Comparison of ENCODE assay signal across 23 cellular contexts in the genomic region with DNA sequence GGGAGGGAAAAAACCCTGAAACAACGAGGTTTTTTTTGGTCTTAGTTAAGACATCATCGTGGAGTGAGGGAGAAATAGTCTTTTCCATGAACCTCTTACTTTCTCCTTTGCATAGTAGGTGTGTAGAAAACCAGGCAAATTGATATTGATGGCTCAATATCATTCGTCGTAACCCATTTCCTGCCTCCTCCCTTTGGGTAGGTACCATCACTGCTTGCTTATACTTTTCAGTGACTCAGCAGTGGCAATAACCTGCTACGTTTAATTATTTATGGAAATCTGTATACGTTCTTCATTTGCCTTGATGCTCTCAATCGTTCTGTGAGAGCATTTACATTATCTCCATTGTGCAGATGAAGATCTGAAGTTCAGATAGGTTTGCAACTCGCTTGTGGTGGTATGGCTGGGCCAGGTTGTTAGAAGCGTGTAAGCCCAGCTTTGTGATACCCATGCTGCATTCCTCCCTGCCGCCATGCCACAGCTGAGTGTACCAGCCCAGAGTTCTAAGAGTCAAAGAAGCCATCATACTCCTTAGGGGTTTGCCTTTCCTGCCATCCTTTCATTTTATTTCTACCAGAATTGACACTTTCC.
DNase-seq lines count a peak whose midpoint lies in the region; ATAC-seq, FAIRE-seq and TF ChIP-seq lines count a peak whose summit lies in the region.
"Had no signal": no experiment of that assay in that cellular context is flagged by ENCODE, and none has a peak within 500 bp of the region (broad histone marks: within the 10 kb centered on the region; RNA-seq: fewer than 3 reads in every experiment).

No MANE protein-coding gene starts in this region.

- no peaks in the 10 kb centered on the region for H3K9me3 ChIP-seq in CD8-positive, alpha-beta memory T cell (ENCODE audit: low read length)
- H3K9me3 ChIP-seq: BLaER1, HAP-1, Peyer's patch had no signal

- H3K27ac Mint-ChIP-seq in CD8-positive, alpha-beta memory T cell: peak overlapping the region; percentile 34 to 92 (median 78)
- peak overlapping the region; percentile 48 for H3K27ac Mint-ChIP-seq in activated CD8-positive, alpha-beta T cell treated with anti-CD3 and anti-CD28 coated beads, Interleukin-2, amount 10 ng/mL, durations not matched to agents 7 days and 5 days
- H3K27ac Mint-ChIP-seq: CD4-positive, alpha-beta T cell; GM23338 had no signal

- peaks cover 7 to 16% (median 9%) of the 10 kb centered on the region in 3 donors for H3K36me3 Mint-ChIP-seq in CD8-positive, alpha-beta memory T cell
- peaks cover 20% of the 10 kb centered on the region for H3K36me3 Mint-ChIP-seq in activated CD8-positive, alpha-beta T cell treated with anti-CD3 and anti-CD28 coated beads, Interleukin-2, amount 10 ng/mL, durations not matched to agents 7 days and 5 days (ENCODE audit: low read depth)

- peaks cover 39 to 55% (median 48%) of the 10 kb centered on the region in 3 donors for H3K4me1 Mint-ChIP-seq in CD8-positive, alpha-beta memory T cell
- peaks cover 29% of the 10 kb centered on the region for H3K4me1 Mint-ChIP-seq in activated CD8-positive, alpha-beta T cell treated with anti-CD3 and anti-CD28 coated beads, Interleukin-2, amount 10 ng/mL, durations not matched to agents 7 days and 5 days (ENCODE audit: low read depth)

- no peak for DNase-seq in CD8-positive, alpha-beta memory T cell
- DNase-seq in GM12892 (ENCODE audit: insufficient read length) (no peak), middle frontal gyrus (ENCODE audit: extremely low spot score, low spot score) (peak; percentile 1), NCI-H187 (lab: John Stamatoyannopoulos, UW) (no peak)
- DNase-seq in activated CD8-positive, alpha-beta T cell treated with anti-CD3 and anti-CD28 coated beads, Interleukin-2, amount 10 ng/mL, durations not matched to agents 7 days and 5 days: no peak
- DNase-seq in stimulated activated CD4-positive, alpha-beta T cell treated with anti-CD3 and anti-CD28 coated beads, Interleukin-12 subunit alpha, Interleukin-12 subunit beta, amount 100 ng/mL, for 4 hours: no peak
- DNase-seq: CD4-positive, alpha-beta T cell; NCI-H1092; NCI-H1436 treated with DMSO at 0.1 percent for 48 hours; NCI-H2029 treated with DMSO at 0.1 percent for 48 hours; NCI-H2171; NCI-H345; NCI-H524 treated with DMSO at 0.1 percent for 48 hours; NCI-H82; Peyer's patch had no signal

- H3K4me1 ChIP-seq in CD8-positive, alpha-beta memory T cell (ENCODE audit: insufficient read depth, low read length): peaks cover 23% of the 10 kb centered on the region
- H3K4me1 ChIP-seq: Peyer's patch had no signal

- no peaks in the 10 kb centered on the region for H3K9me3 Mint-ChIP-seq in CD8-positive, alpha-beta memory T cell
- H3K9me3 Mint-ChIP-seq in activated CD8-positive, alpha-beta T cell treated with anti-CD3 and anti-CD28 coated beads, Interleukin-2, amount 10 ng/mL, durations not matched to agents 7 days and 5 days (ENCODE audit: insufficient read depth): no peaks in the 10 kb centered on the region
- H3K9me3 Mint-ChIP-seq: CD4-positive, alpha-beta T cell; GM23338 had no signal

- no peak for TF ChIP-seq POLR2A in GM12892 (IDR thresholded peaks at IDR 0.05; ENCODE audit: low read depth, low read length)

- no peaks in the 10 kb centered on the region for H3K27me3 ChIP-seq in CD8-positive, alpha-beta memory T cell (ENCODE audit: insufficient read depth, low read length, poor library complexity, severe bottlenecking)
- H3K27me3 ChIP-seq: BLaER1, Peyer's patch had no signal

- H3K4me3 Mint-ChIP-seq in CD8-positive, alpha-beta memory T cell: peak overlapping the region in 6 of 7 donors; percentile 16 to 77 (median 43)
- no peak overlapping the region for H3K4me3 Mint-ChIP-seq in activated CD8-positive, alpha-beta T cell treated with anti-CD3 and anti-CD28 coated beads, Interleukin-2, amount 10 ng/mL, durations not matched to agents 7 days and 5 days
- H3K4me3 Mint-ChIP-seq: CD4-positive, alpha-beta T cell; GM23338 had no signal

- no peak overlapping the region for H3K27ac ChIP-seq in CD8-positive, alpha-beta memory T cell (ENCODE audit: low read depth, low read length)
- H3K27ac ChIP-seq: BLaER1, HL-60, Peyer's patch had no signal

- H3K36me3 ChIP-seq in CD8-positive, alpha-beta memory T cell (ENCODE audit: insufficient read depth, low read length): no peaks in the 10 kb centered on the region

- FAIRE-seq in GM12892 (lab: Jason Lieb, UNC): peak; percentile 69
- FAIRE-seq: G401.6, HepG2 had no signal

- CTCF ChIA-PET in CD8-positive, alpha-beta memory T cell (lab: Charles Lee): no interaction called here
- CTCF ChIA-PET in activated CD8-positive, alpha-beta T cell treated with anti-CD3 and anti-CD28 coated beads, Interleukin-2, amount 10 ng/mL, durations not matched to agents 7 days and 5 days (lab: Charles Lee): interaction anchor here (2.9 kb wide), 1 partner anchor 78 kb away, joined by 8 read pairs; no protein-coding TSS in a partner anchor

- peaks cover 0 to 4% of the 10 kb centered on the region in 2 donors for H3K27me3 Mint-ChIP-seq in CD8-positive, alpha-beta memory T cell
- H3K27me3 Mint-ChIP-seq in activated CD8-positive, alpha-beta T cell treated with anti-CD3 and anti-CD28 coated beads, Interleukin-2, amount 10 ng/mL, durations not matched to agents 7 days and 5 days (ENCODE audit: low read depth): peaks cover 3% of the 10 kb centered on the region
- H3K27me3 Mint-ChIP-seq: CD4-positive, alpha-beta T cell had no signal

- no peak for ATAC-seq in activated CD8-positive, alpha-beta T cell treated with anti-CD3 and anti-CD28 coated beads, Interleukin-2, amount 10 ng/mL, durations not matched to agents 7 days and 5 days
- no peak for ATAC-seq in GM18867 (IDR thresholded peaks at IDR 0.05; ENCODE audit: unreplicated experiment)
- ATAC-seq: GM23338, HepG2, SK-N-SH treated with all-trans-retinoic acid at 6 μM for 48 hours had no signal

- POLR2A ChIA-PET in CD8-positive, alpha-beta memory T cell (lab: Charles Lee): no interaction called here
- POLR2A ChIA-PET in activated CD8-positive, alpha-beta T cell treated with anti-CD3 and anti-CD28 coated beads, Interleukin-2, amount 10 ng/mL, durations not matched to agents 7 days and 5 days (lab: Charles Lee): no interaction called here

- H3K4me3 ChIP-seq in CD8-positive, alpha-beta memory T cell (ENCODE audit: low read length): no peak overlapping the region
- H3K4me3 ChIP-seq: BLaER1, GM23338, HAP-1, Peyer's patch had no signal
